In the genomic region with DNA sequence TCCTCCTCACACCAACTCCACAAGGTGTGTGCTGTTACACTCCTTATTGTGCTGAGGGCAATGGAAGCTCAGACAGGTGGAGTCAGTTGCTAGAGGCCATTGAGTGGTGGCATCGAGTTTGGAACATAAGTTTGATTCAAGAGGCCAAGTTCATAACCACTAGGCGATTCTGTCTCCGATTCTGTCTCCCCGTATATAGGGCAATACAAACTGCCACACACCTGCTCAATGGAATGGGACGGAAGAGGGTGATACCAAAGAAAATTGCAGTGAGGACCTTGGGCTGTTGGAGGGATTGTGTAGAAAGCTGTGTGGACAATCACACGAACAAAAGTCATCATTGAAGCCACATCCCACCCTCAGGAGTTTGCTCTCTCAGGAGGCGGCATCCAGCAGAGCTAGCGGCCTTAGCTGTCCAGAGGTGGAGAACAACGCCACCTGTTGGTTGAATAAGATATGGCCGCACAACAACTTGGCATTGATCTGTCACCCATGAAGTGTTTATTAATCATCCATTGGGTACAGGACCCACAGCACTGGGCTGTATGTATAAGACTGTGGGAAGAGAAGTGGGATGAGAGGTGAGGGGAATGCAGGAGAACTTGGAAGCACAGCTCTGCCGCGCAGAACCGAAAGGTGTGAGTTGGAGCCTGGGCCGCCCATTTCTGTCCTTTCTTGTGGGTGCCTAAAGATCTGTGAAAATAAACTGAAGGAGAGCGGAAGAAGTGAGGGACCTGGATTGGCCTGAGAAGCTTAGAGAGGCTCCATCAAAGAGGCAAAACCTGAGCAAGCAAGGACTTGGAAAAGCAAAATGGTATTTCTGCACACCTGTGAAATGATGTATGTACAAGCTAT, we compare ENCODE assay signal across 8 cellular contexts. TPM values are rescaled to one million over a fixed set of nuclear protein-coding genes. Genes with fewer than 3 reads are reported as not detected.
DNase-seq lines count a peak whose midpoint lies in the region; ATAC-seq, FAIRE-seq and TF ChIP-seq lines count a peak whose summit lies in the region.

No MANE protein-coding gene starts in this region.

- WGBS in H1 (ENCODE audit: extremely low coverage in 1 of 2, insufficient coverage in 1 of 2, insufficient read length in 1 of 2, insufficient replicate concordance in 2 of 2, low coverage in 1 of 2, low lambda C conversion rate in 2 of 2, missing lambda C conversion rate in 1 of 2), 2 experiments: 41% methylated on average over 15 of the region's 15 CpGs; no CpG with 5 or more reads in 1 of the 2 experiments

- no peak for TF ChIP-seq EP300 in H1 (IDR thresholded peaks at IDR 0.05; ENCODE audit: borderline replicate concordance in 1 of 2, low read depth in 2 of 2, low read length in 2 of 2)

- H3K27me3 Mint-ChIP-seq in stimulated activated naive B cell treated with anti-CD40 and anti-IgM and Interleukin-4, amounts not matched to agents 10 μg/mL and 1 μg/mL and 100 μg/mL, for 72 hours: peaks cover 56 to 76% of the 10 kb centered on the region in 2 donors

- ATAC-seq in HG03095 (IDR thresholded peaks at IDR 0.05; ENCODE audit: unreplicated experiment): peak; percentile 50
- peak; percentile 74 for ATAC-seq in mucosa of descending colon
- peak; percentile 83 to 88 for ATAC-seq in stimulated activated naive B cell treated with anti-CD40 and anti-IgM and Interleukin-4, amounts not matched to agents 10 μg/mL and 1 μg/mL and 100 μg/mL, for 72 hours (replicated peaks)

- H2BK15ac ChIP-seq in H1 (ENCODE audit: low read length): no peak overlapping the region

- no peak overlapping the region for H3K18ac ChIP-seq in H1 (ENCODE audit: extremely low read depth, low read length)

- H3K79me2 ChIP-seq in H1 (ENCODE audit: control insufficient read depth in 1 of 2, insufficient read depth in 2 of 2, low read length in 2 of 2): no peaks in the 10 kb centered on the region

- CTCF ChIA-PET in H1 (lab: Charles Lee; ENCODE audit: partially characterized antibody): interaction anchor here (0.7 to 11.4 kb wide), 46 partner anchors 7 to 518 kb away, joined by 3 to 778 read pairs (median 5); a partner anchor contains a TSS

- H2BK20ac ChIP-seq in H1 (ENCODE audit: low read length): no peak overlapping the region

- H3K56ac ChIP-seq in H1 (replicated peaks; ENCODE audit: insufficient read length, low read depth, low read length): no peak overlapping the region

- FAIRE-seq in H1 (lab: Jason Lieb, UNC): peak; percentile 93

- no peak overlapping the region for H3K4me3 ChIP-seq in H1 (ENCODE audit: extremely low read depth in 1 of 4, insufficient read depth in 2 of 4, low read depth in 3 of 4, low read length in 4 of 4)
- no peak overlapping the region for H3K4me3 ChIP-seq in mucosa of descending colon

- no peaks in the 10 kb centered on the region for H3K23me2 ChIP-seq in H1 (ENCODE audit: low read depth, low read length)

- H3K9me3 ChIP-seq in H1 (ENCODE audit: insufficient read depth in 2 of 2, low read depth in 1 of 2, low read length in 1 of 2) (no peaks in the 10 kb centered on the region), mucosa of descending colon (no peaks in the 10 kb centered on the region)

- H3K4me3 Mint-ChIP-seq in stimulated activated naive B cell treated with anti-CD40 and anti-IgM and Interleukin-4, amounts not matched to agents 10 μg/mL and 1 μg/mL and 100 μg/mL, for 72 hours: no peak overlapping the region

- peaks cover 0 to 1% of the 10 kb centered on the region in 2 donors for H3K9me3 Mint-ChIP-seq in stimulated activated naive B cell treated with anti-CD40 and anti-IgM and Interleukin-4, amounts not matched to agents 10 μg/mL and 1 μg/mL and 100 μg/mL, for 72 hours

- H3K27me3 ChIP-seq in H1 (replicated peaks in 1 of 4; ENCODE audit: control insufficient read depth in 3 of 4, extremely low read depth in 1 of 4, insufficient read depth in 3 of 4, low read length in 3 of 4): peaks cover 41 to 50% (median 49%) of the 10 kb centered on the region in 4 experiments

- TF ChIP-seq CTCF in H1 (IDR thresholded peaks at IDR 0.05; ENCODE audit: control extremely low read depth in 1 of 3, insufficient read depth in 1 of 3, low read depth in 1 of 3, low read length in 3 of 3) (peak; percentile 64 to 87 (median 85)), mucosa of descending colon (IDR thresholded peaks at IDR 0.05) (peak; percentile 63)

- no peak overlapping the region for H3K4me2 ChIP-seq in H1 (ENCODE audit: insufficient read depth in 1 of 2, low read depth in 2 of 2, low read length in 2 of 2)

- POLR2A ChIA-PET in H1 (lab: Charles Lee; ENCODE audit: partially characterized antibody): interaction anchor here (1.3 to 2.0 kb wide), 2 partner anchors 85 to 89 kb away, joined by 3 to 4 read pairs; no protein-coding TSS in a partner anchor

- H3K14ac ChIP-seq in H1 (ENCODE audit: insufficient read length): no peak overlapping the region

- H3K4me1 ChIP-seq in H1 (replicated peaks in 1 of 4; ENCODE audit: control insufficient read depth in 3 of 4, insufficient read depth in 4 of 4, low read length in 3 of 4) (no peaks in the 10 kb centered on the region; a peak in 2 of 7 replicates), mucosa of descending colon (ENCODE audit: low read depth) (no peaks in the 10 kb centered on the region)

- H3K36me3 ChIP-seq in H1 (ENCODE audit: control insufficient read depth in 2 of 4, insufficient read depth in 4 of 4, low read length in 3 of 4) (no peaks in the 10 kb centered on the region), mucosa of descending colon (ENCODE audit: low read depth) (no peaks in the 10 kb centered on the region)

- H3K79me1 ChIP-seq in H1 (ENCODE audit: low read depth, low read length): no peaks in the 10 kb centered on the region

- H4K91ac ChIP-seq in H1 (replicated peaks; ENCODE audit: insufficient read length, low read length): no peak overlapping the region

- DNase-seq in NCI-H1417 (lab: John Stamatoyannopoulos, UW) (peak; percentile 47 to 85 (median 83)), NCI-H1417 treated with DMSO at 0.1 percent for 48 hours (lab: John Stamatoyannopoulos, UW) (no peak), NCI-H460 (ENCODE audit: extremely low read depth, low read depth) (peak; percentile 67), H1 (ENCODE audit: low read depth in 1 of 2, low spot score in 2 of 2) (peak in 1 of 2 experiments; percentile 82), mucosa of descending colon (peak in 2 of 3 donors; percentile 52 to 84)
- DNase-seq in activated CD4-positive, alpha-beta T cell treated with anti-CD3 and anti-CD28 coated beads, Interleukin-2, amount 50 U/mL, for 4 hours: peak; percentile 12 to 34
- peak; percentile 40 for DNase-seq in stimulated activated naive B cell treated with anti-CD40 and anti-IgM and Interleukin-4, amounts not matched to agents 10 μg/mL and 1 μg/mL and 100 μg/mL, for 72 hours

- no peak overlapping the region for H4K5ac ChIP-seq in H1 (ENCODE audit: insufficient read length, low read depth, low read length)

- no peak for TF ChIP-seq POLR2A in H1 (IDR thresholded peaks at IDR 0.05; ENCODE audit: control extremely low read depth in 1 of 2, low read depth in 2 of 2, low read length in 2 of 2)

- H4K8ac ChIP-seq in H1 (ENCODE audit: extremely low read depth, insufficient read depth, low read length): no peak overlapping the region

- no peaks in the 10 kb centered on the region for H3K36me3 Mint-ChIP-seq in stimulated activated naive B cell treated with anti-CD40 and anti-IgM and Interleukin-4, amounts not matched to agents 10 μg/mL and 1 μg/mL and 100 μg/mL, for 72 hours

- intact Hi-C loops in mucosa of descending colon (cut with DNase I, micrococcal nuclease): loop anchor here (2.0 kb wide), 2 partner anchors 81 to 85 kb away; no protein-coding TSS in a partner anchor

- peaks cover 0 to 7% of the 10 kb centered on the region in 2 donors for H3K4me1 Mint-ChIP-seq in stimulated activated naive B cell treated with anti-CD40 and anti-IgM and Interleukin-4, amounts not matched to agents 10 μg/mL and 1 μg/mL and 100 μg/mL, for 72 hours

- H3K23ac ChIP-seq in H1 (ENCODE audit: insufficient read length): no peak overlapping the region

- H3K4ac ChIP-seq in H1 (replicated peaks; ENCODE audit: insufficient read length, low read depth, low read length): no peak overlapping the region

- H2AK5ac ChIP-seq in H1 (ENCODE audit: low read depth, low read length): no peak overlapping the region

- H3K27ac ChIP-seq in H1 (ENCODE audit: low read depth, low read length): no peak overlapping the region

- no peak overlapping the region for H2AFZ ChIP-seq in H1 (ENCODE audit: low read length)

- H2BK12ac ChIP-seq in H1 (ENCODE audit: low read depth, low read length): no peak overlapping the region

- peak; percentile 89 to 91 for TF ChIP-seq RAD21 in H1 (IDR thresholded peaks at IDR 0.05 in 1 of 2, conservative IDR thresholded peaks at IDR 0.05 in 1 of 2; ENCODE audit: low read depth in 2 of 2, low read length in 2 of 2)

- peaks cover 3 to 22% of the 10 kb centered on the region in 2 experiments for H4K20me1 ChIP-seq in H1 (replicated peaks in 1 of 2; ENCODE audit: control insufficient read depth in 1 of 2, insufficient read depth in 2 of 2, low read length in 2 of 2)

- H3K9ac ChIP-seq in H1 (replicated peaks in 1 of 4; ENCODE audit: extremely low read depth in 1 of 4, low read depth in 3 of 4, low read length in 3 of 4): no peak overlapping the region

- H3K27ac Mint-ChIP-seq in stimulated activated naive B cell treated with anti-CD40 and anti-IgM and Interleukin-4, amounts not matched to agents 10 μg/mL and 1 μg/mL and 100 μg/mL, for 72 hours: no peak overlapping the region

- no peak overlapping the region for H2BK5ac ChIP-seq in H1 (ENCODE audit: low read depth, low read length)

- H2BK120ac ChIP-seq in H1 (replicated peaks; ENCODE audit: low read depth, low read length): no peak overlapping the region

RNA-seq across cellular contexts. Expression of a gene that starts 16.1 kb away (rescaled TPM):
- total RNA-seq in NCI-H460 (2014; rRNA removed; shearing (Covaris generic)): not detected in 2 replicates
- not detected in 2 replicates for polyA plus RNA-seq in NCI-H460 (2014; cell fraction: nucleus; rRNA removed)
- not detected in 2 replicates for total RNA-seq in H1 (2021; fragmentation: NEBNext Ultra II Directional; extraction: Animal tissue kit (Norgen Biotek cat#: 25700))
- polyA plus RNA-seq in H1 (2011; rRNA removed): not detected in 2 replicates
- polyA plus RNA-seq in H1 (2011; cell fraction: cytosol; rRNA removed): not detected
- polyA plus RNA-seq in H1 (2011; cell fraction: nucleus; rRNA removed): 0.06 TPM
- not detected in 4 replicates for polyA plus RNA-seq in H1 (2012, experiment 1 of 2)
- polyA plus RNA-seq in H1 (2012, experiment 2 of 2): not detected
- polyA plus RNA-seq in H1 (2013, experiment 1 of 2): 0.02 TPM
- polyA plus RNA-seq in H1 (2013, experiment 2 of 2): not detected
- polyA minus RNA-seq in H1 (2011; rRNA and poly(A)+ RNA removed): 0.09 TPM in 1 of 2 replicates, not detected in the other
- not detected for polyA minus RNA-seq in H1 (2011; cell fraction: cytosol; rRNA and poly(A)+ RNA removed)
- polyA minus RNA-seq in H1 (2011; cell fraction: nucleus; rRNA and poly(A)+ RNA removed): not detected
- not detected for total RNA-seq in mucosa of descending colon

RNA-seq across cellular contexts. Expression of a gene that starts 27.0 kb away (rescaled TPM):
- 0.12 and 0.26 TPM in 2 replicates for total RNA-seq in NCI-H460 (2014; rRNA removed; shearing (Covaris generic))
- polyA plus RNA-seq in NCI-H460 (2014; cell fraction: nucleus; rRNA removed): not detected in 2 replicates
- 1.8 and 2.4 TPM in 2 replicates for total RNA-seq in H1 (2021; fragmentation: NEBNext Ultra II Directional; extraction: Animal tissue kit (Norgen Biotek cat#: 25700))
- polyA plus RNA-seq in H1 (2011; rRNA removed): 1.2 and 1.5 TPM in 2 replicates
- polyA plus RNA-seq in H1 (2011; cell fraction: cytosol; rRNA removed): 1.5 TPM
- 1.4 TPM for polyA plus RNA-seq in H1 (2011; cell fraction: nucleus; rRNA removed)
- polyA plus RNA-seq in H1 (2012, experiment 1 of 2): 2.0 to 2.7 TPM (median 2.1 TPM) in 4 replicates
- polyA plus RNA-seq in H1 (2012, experiment 2 of 2): 3.3 TPM
- polyA plus RNA-seq in H1 (2013, experiment 1 of 2): 4.1 TPM
- 4.8 TPM for polyA plus RNA-seq in H1 (2013, experiment 2 of 2)
- polyA minus RNA-seq in H1 (2011; rRNA and poly(A)+ RNA removed): 0.28 and 0.46 TPM in 2 replicates
- polyA minus RNA-seq in H1 (2011; cell fraction: cytosol; rRNA and poly(A)+ RNA removed): not detected
- not detected for polyA minus RNA-seq in H1 (2011; cell fraction: nucleus; rRNA and poly(A)+ RNA removed)
- 10 to 100 TPM; 16.7 to 61.6 (median 24.2) TPM for total RNA-seq in mucosa of descending colon
